9 cellular contexts compared by ENCODE assay signal in the genomic region with DNA sequence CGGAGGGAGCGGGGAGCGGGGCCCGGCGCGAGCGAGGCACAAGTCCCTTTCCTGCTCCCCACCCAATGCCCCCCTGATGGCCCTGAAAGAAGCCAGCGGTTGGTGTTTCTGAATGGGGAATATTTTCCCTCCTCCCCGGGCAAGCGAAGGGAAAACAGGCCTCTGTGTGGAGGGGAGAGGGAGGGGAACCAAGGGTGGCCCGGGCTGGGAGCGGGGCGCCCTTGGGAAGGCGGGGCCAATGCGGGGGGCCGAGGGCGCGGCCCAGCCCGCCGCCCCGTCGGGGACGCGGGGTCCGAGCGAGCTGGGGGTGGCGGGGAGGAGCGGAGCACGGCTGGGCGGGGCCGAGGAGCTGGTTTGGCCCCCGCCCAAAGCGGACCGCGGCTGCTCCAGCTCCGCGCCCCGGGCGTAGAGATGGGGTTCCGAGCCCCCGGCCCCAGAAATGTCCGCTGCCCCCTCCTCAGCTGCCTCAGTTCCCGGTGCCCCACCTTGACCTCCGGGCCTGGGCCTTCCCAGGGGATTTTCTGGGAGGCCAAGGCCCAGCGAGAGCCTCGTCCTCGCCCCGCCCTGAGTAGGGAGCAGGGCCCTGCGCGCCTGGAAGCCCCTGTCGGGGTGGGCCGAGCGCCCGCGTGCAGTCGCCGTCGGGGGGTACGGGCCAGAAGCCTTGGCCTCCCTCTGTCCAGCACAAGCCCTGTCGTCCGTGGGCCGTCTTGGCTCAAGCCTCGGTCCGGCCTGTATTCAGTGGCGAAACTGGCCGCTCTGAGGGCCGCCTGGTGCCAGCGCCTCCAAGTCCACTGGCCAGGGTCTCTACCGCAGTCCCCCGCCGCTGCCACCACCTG. TPM values are rescaled to one million over a fixed set of nuclear protein-coding genes. Genes with fewer than 3 reads are reported as not detected.
DNase-seq lines count a peak whose midpoint lies in the region; ATAC-seq and TF ChIP-seq lines count a peak whose summit lies in the region.
"Had no signal": no experiment of that assay in that cellular context is flagged by ENCODE, and none has a peak within 500 bp of the region (broad histone marks: within the 10 kb centered on the region; RNA-seq: fewer than 3 reads in every experiment).

No MANE protein-coding gene starts in this region.

- no peak for TF ChIP-seq EP300 in esophagus muscularis mucosa (IDR thresholded peaks at IDR 0.05)

- peak overlapping the region; percentile 84 to 99 (median 95) for H3K4me2 ChIP-seq in BLaER1 treated with 17β-estradiol and CSF1 and Interleukin-3, amounts not matched to agents 10 nM and 100 nM

- peaks cover 0 to 16% (median 10%) of the 10 kb centered on the region in 11 experiments; a peak in 19 of 22 replicates for H4K20me1 ChIP-seq in BLaER1 treated with 17β-estradiol and CSF1 and Interleukin-3, amounts not matched to agents 10 nM and 100 nM

- H3K9me3 Mint-ChIP-seq in nephron progenitor cell, result no peaks in the 10 kb centered on the region

- intact Hi-C loops in esophagus muscularis mucosa (cut with DNase I), result no loop called here

- no peak for ATAC-seq in GM21528 (IDR thresholded peaks at IDR 0.05; ENCODE audit: low FRiP score, unreplicated experiment)
- ATAC-seq: HCT116 had no signal

- WGBS in esophagus muscularis mucosa, result 2% methylated on average over 23 of the region's 71 CpGs

- in situ Hi-C loops in HAP-1 (cut with MboI; ENCODE audit: low sequenced_read_pairs), result no loop called here

- peak overlapping the region; percentile 36 for H3K4me3 Mint-ChIP-seq in nephron progenitor cell

- H3K36me3 ChIP-seq in BLaER1 treated with 17β-estradiol and CSF1 and Interleukin-3, amounts not matched to agents 10 nM and 100 nM, result no peaks in the 10 kb centered on the region; a peak in 1 of 22 replicates
- H3K36me3 ChIP-seq in Peyer's patch (no peaks in the 10 kb centered on the region), esophagus muscularis mucosa (peaks cover 0 to 10% (median 5%) of the 10 kb centered on the region in 4 donors), HAP-1 (replicated peaks) (no peaks in the 10 kb centered on the region; the same call in 1 of the 2 replicates)

- no peaks in the 10 kb centered on the region for H3K9me3 ChIP-seq in BLaER1 treated with 17β-estradiol and CSF1 and Interleukin-3, amounts not matched to agents 10 nM and 100 nM (replicated peaks in 1 of 11)
- no peaks in the 10 kb centered on the region for H3K9me3 ChIP-seq in Peyer's patch
- H3K9me3 ChIP-seq in esophagus muscularis mucosa, result no peaks in the 10 kb centered on the region
- no peaks in the 10 kb centered on the region for H3K9me3 ChIP-seq in HAP-1

- H3K27me3 Mint-ChIP-seq in nephron progenitor cell (ENCODE audit: low read depth, poor library complexity), result peaks cover 6% of the 10 kb centered on the region

- TF ChIP-seq CTCF in Peyer's patch (IDR thresholded peaks at IDR 0.05) (no peak), esophagus muscularis mucosa (IDR thresholded peaks at IDR 0.05) (no peak), nephron progenitor cell (IDR thresholded peaks at IDR 0.05) (no peak)

- no peak overlapping the region for H3K27ac Mint-ChIP-seq in nephron progenitor cell

- peak overlapping the region; percentile 71 to 97 (median 85) for H3K27ac ChIP-seq in BLaER1 treated with 17β-estradiol and CSF1 and Interleukin-3, amounts not matched to agents 10 nM and 100 nM
- peak overlapping the region; percentile 83 to 90 (median 88) for H3K27ac ChIP-seq in Peyer's patch
- peak overlapping the region; percentile 96 to 100 (median 98) for H3K27ac ChIP-seq in esophagus muscularis mucosa (replicated peaks in 1 of 4)

- DNase-seq in Peyer's patch (peak in 2 of 3 donors; percentile 72 to 78), esophagus muscularis mucosa (ENCODE audit: extremely low spot score) (no peak), nephron progenitor cell (no peak), HAP-1 (ENCODE audit: low spot score in 2 of 2) (no peak), NCI-H748 treated with DMSO at 0.1 percent for 48 hours (lab: John Stamatoyannopoulos, UW) (no peak), NOMO-1 treated with DMSO at 0.1 percent for 48 hours (lab: John Stamatoyannopoulos, UW; ENCODE audit: unreplicated experiment) (no peak)

- peak overlapping the region; percentile 41 to 68 (median 57) for H3K4me3 ChIP-seq in BLaER1 treated with 17β-estradiol and CSF1 and Interleukin-3, amounts not matched to agents 10 nM and 100 nM
- H3K4me3 ChIP-seq in Peyer's patch (peak overlapping the region; percentile 39 to 57 (median 52)), esophagus muscularis mucosa (peak overlapping the region; percentile 58 to 65 (median 64)), HAP-1 (no peak overlapping the region)

- peaks cover 50% of the 10 kb centered on the region for H3K4me1 Mint-ChIP-seq in nephron progenitor cell

- H3K9ac ChIP-seq in BLaER1 treated with 17β-estradiol and CSF1 and Interleukin-3, amounts not matched to agents 10 nM and 100 nM, result peak overlapping the region; percentile 75 to 86 (median 80)

- H3K36me3 Mint-ChIP-seq in nephron progenitor cell (ENCODE audit: low read depth), result peaks cover 4% of the 10 kb centered on the region

- TF ChIP-seq POLR2A in Peyer's patch (IDR thresholded peaks at IDR 0.05) (peak in 1 of 2 donors; percentile 11), esophagus muscularis mucosa (IDR thresholded peaks at IDR 0.05; ENCODE audit: low read depth) (no peak)

- no peaks in the 10 kb centered on the region for H3K27me3 ChIP-seq in BLaER1 treated with 17β-estradiol and CSF1 and Interleukin-3, amounts not matched to agents 10 nM and 100 nM
- H3K27me3 ChIP-seq in Peyer's patch (no peaks in the 10 kb centered on the region), esophagus muscularis mucosa (no peaks in the 10 kb centered on the region), HAP-1 (ENCODE audit: low read depth) (no peaks in the 10 kb centered on the region)

- peaks cover 40 to 60% (median 56%) of the 10 kb centered on the region in 10 experiments for H3K4me1 ChIP-seq in BLaER1 treated with 17β-estradiol and CSF1 and Interleukin-3, amounts not matched to agents 10 nM and 100 nM
- H3K4me1 ChIP-seq in Peyer's patch (peaks cover 3 to 23% (median 13%) of the 10 kb centered on the region in 4 donors), esophagus muscularis mucosa (peaks cover 35 to 48% (median 44%) of the 10 kb centered on the region in 4 donors), HAP-1 (no peaks in the 10 kb centered on the region)

RNA-seq across cellular contexts. Expression of a gene that starts 3.9 kb away (rescaled TPM):
- total RNA-seq in Peyer's patch, result 10 to 100 TPM; 24.3 to 41.8 (median 31.7) TPM
- total RNA-seq in esophagus muscularis mucosa, result 10 to 100 TPM; 32.1 to 58.2 (median 45.3) TPM

RNA-seq across cellular contexts. Expression of a gene that starts 8.9 kb away (rescaled TPM):
- 100 to 1,000 TPM in 1 of 4 donors, 10 to 100 TPM in 3; 33.8 to 124 (median 76.3) TPM for total RNA-seq in Peyer's patch
- total RNA-seq in esophagus muscularis mucosa, result 10 to 100 TPM; 20.9 to 34.8 (median 23.5) TPM

RNA-seq across cellular contexts. Expression of a gene that starts 12.1 kb away (rescaled TPM):
- total RNA-seq in Peyer's patch (10 to 100 TPM; 11.6 to 44.4 (median 18.4) TPM), esophagus muscularis mucosa (100 to 1,000 TPM in 2 of 4 donors, 10 to 100 TPM in 2; 49.4 to 154 (median 106) TPM)

RNA-seq across cellular contexts. Expression of a gene that starts 17.3 kb away (rescaled TPM):
- total RNA-seq in Peyer's patch (10 to 100 TPM in 3 of 4 donors, 1 to 10 TPM in 1; 8.4 to 28.9 (median 11.2) TPM), esophagus muscularis mucosa (1 to 10 TPM; 4.0 to 8.4 (median 7.0) TPM)

Comparison
In these comparisons a context has a peak if more than half of its experiments do, and no peak if none do; other contexts are left out.
1. DNase-seq: peak in Peyer's patch (2 of 3); none in esophagus muscularis mucosa (single experiment), nephron progenitor cell (single experiment), HAP-1 (0 of 2), NCI-H748 treated with DMSO at 0.1 percent for 48 hours (single experiment) and NOMO-1 treated with DMSO at 0.1 percent for 48 hours (single experiment).
2. Peak in every context shown above with its lines, with median percentiles within 50 percentile points of each other: H3K27ac ChIP-seq.